ENCODE assay signal across 25 cellular contexts in the genomic region with DNA sequence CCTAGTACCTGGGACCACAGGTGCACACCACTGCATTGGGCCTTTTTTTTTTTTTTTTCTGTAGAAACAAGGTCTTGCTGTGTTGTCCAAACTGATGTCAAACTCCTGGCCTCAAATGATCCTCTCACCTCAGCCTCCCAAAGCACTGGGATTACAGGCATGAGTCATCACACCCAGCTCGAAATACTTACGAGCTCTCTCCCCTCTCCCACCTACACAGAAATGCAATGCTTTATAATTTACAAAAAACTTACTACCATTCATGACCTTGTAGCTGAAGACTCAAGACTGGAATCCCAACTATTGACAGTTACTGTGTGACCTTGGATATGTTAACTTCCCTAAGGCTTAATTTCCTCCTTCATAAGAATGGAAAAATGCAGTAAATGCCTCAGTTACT.
"Had no signal": no experiment of that assay in that cellular context is flagged by ENCODE, and none has a peak within 500 bp of the region (broad histone marks: within the 10 kb centered on the region; RNA-seq: fewer than 3 reads in every experiment).

No MANE protein-coding gene starts in this region.

- H3K9me3 ChIP-seq: thyroid gland had no signal

- H3K4me3 ChIP-seq: cardiac muscle cell, dorsolateral prefrontal cortex, lung, thyroid gland had no signal

- H3K27me3 ChIP-seq: cardiac muscle cell, dorsolateral prefrontal cortex, thyroid gland had no signal

- DNase-seq: activated CD4-positive, CD25-positive, alpha-beta regulatory T cell treated with anti-CD3 and anti-CD28 coated beads, Interleukin-2, amount 50 U/mL, for 72 hours; activated CD8-positive, alpha-beta memory T cell treated with anti-CD3 and anti-CD28 coated beads for 24 hours; activated CD8-positive, alpha-beta memory T cell treated with anti-CD3 and anti-CD28 coated beads, Interleukin-2, amount 50 U/mL, for 48 hours; activated effector memory CD4-positive, alpha-beta T cell treated with Interleukin-2 at 50 U/mL for 16 hours; activated naive CD4-positive, alpha-beta T cell treated with anti-CD3 and anti-CD28 coated beads, Interleukin-2, amount 50 U/mL, for 16 hours; activated T-cell treated with anti-CD3 and anti-CD28 coated beads, Interleukin-2, amount 50 U/mL, for 48 hours; dorsolateral prefrontal cortex; endodermal cell; foreskin melanocyte; hypothalamus; midbrain; nephron progenitor cell; nucleus accumbens; retina; stimulated activated CD4-positive, alpha-beta T cell treated with anti-CD3 and anti-CD28 coated beads, Interleukin-1b, Interleukin-23, amount 100 ng/mL, for 48 hours; stimulated activated CD8-positive, alpha-beta memory T cell treated with anti-CD3 and anti-CD28 coated beads, Interleukin-4, amount 100 ng/mL, for 48 hours; stimulated activated naive CD4-positive, alpha-beta T cell; T-helper 17 cell; thyroid gland had no signal

- H3K9me3 Mint-ChIP-seq: endodermal cell, nephron progenitor cell had no signal

- H3K27ac Mint-ChIP-seq: endodermal cell, nephron progenitor cell had no signal

- ATAC-seq: T-helper 17 cell had no signal

- H3K4me3 Mint-ChIP-seq: endodermal cell, nephron progenitor cell had no signal

- FAIRE-seq: keratinocyte, urothelium cell line had no signal

- H3K36me3 ChIP-seq: cardiac muscle cell, thyroid gland had no signal

- H3K27ac ChIP-seq: epithelial cell of prostate, thyroid gland, VCaP had no signal

- H3K27me3 Mint-ChIP-seq: T-helper 17 cell had no signal
